35 cellular contexts compared by ENCODE assay signal in genomic region chr2:236696866-236697265, GRCh38.
"Had no signal": no experiment of that assay in that cellular context is flagged by ENCODE, and none has a peak within 500 bp of the region (broad histone marks: within the 10 kb centered on the region; RNA-seq: fewer than 3 reads in every experiment).

No MANE protein-coding gene starts in this region.

- H3K4me3 ChIP-seq: MG63 had no signal

- DNase-seq: Karpas-422, Kasumi-1, MG63, MM.1S, MV-4-11, NCI-H1048, NCI-H1092, NCI-H1092 treated with DMSO at 0.1 percent for 48 hours, NCI-H1105, NCI-H1105 treated with DMSO at 0.1 percent for 48 hours, NCI-H1417, NCI-H1417 treated with DMSO at 0.1 percent for 48 hours, NCI-H1436, NCI-H1436 treated with DMSO at 0.1 percent for 48 hours, NCI-H146, NCI-H1694, NCI-H1694 treated with DMSO at 0.1 percent for 48 hours, NCI-H187, NCI-H187 treated with DMSO at 0.1 percent for 48 hours, NCI-H1930, NCI-H2029, NCI-H2029 treated with DMSO at 0.1 percent for 48 hours, NCI-H2081, NCI-H2081 treated with DMSO at 0.1 percent for 48 hours, NCI-H2107, NCI-H2171, NCI-H2171 treated with DMSO at 0.1 percent for 48 hours, NCI-H2227 treated with DMSO at 0.1 percent for 48 hours, NCI-H226, NCI-H345, NCI-H446, NCI-H446 treated with DMSO at 0.1 percent for 48 hours, NCI-H510A, NCI-H510A treated with DMSO at 0.1 percent for 48 hours, NCI-H524 had no signal

- H3K9me3 ChIP-seq: MG63 had no signal

- H3K36me3 ChIP-seq: MG63 had no signal
